In the genomic region with DNA sequence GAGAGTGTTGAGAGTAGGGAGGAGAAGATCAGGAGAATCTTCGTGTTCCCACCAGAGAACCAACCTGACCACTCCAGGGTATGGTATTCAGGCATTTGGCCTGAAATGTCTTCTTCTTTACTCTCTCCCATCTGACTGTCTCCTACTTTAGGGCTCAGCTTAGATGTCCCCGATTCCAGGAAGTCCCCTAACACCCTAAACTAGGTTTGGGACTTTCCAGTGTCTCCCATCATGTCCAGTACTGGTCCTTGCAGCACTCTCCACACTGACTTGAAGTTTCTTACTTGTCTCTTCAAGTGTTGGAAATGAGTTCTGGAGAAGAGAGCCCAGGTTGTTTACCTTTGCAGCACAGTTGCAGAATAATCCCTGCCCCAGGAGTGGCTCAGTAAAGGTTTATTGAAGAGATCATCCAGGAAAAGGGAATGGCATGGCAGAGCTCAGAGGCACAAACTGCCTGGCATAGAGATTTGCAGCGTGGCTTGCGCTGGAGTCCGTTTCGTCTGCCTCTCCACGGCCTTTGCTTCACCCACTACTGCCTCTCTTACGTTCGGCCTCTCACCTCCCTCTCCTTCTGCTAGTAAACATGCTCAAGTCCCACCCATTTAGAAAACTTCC, we compare ENCODE assay signal across 1 cellular context.
TF ChIP-seq lines count a peak whose summit lies in the region.

No MANE protein-coding gene starts in this region.

TF ChIP-seq in GM12878, 131 proteins besides CTCF, POLR2A, EP300 and RAD21 (continued from another document):
- TF ChIP-seq SMAD5 (IDR thresholded peaks at IDR 0.05; ENCODE audit: low read depth): no peak
TF ChIP-seq in GM12878: peak in this region for 0.
